2 cellular contexts compared by ENCODE assay signal in the genomic region with DNA sequence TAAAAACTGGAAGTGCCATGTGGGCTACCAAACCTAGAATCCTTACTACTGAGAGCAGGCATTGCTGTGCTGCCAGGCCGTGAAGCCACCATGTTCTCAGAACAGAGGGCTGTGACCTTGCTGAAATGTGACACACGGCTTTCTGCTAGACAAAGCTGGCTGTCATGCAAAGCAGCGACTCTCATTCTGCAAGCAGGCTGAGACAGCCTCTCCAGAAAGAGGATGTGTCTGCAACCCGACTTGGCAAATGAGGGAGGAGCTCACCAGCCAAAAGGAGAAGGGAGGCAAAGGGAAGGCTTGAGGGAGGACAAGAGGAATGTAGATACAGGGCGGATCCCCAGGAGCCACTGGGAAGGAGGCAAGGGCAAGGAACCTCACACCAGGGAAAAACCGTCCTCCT.
TF ChIP-seq lines count a peak whose summit lies in the region.

No MANE protein-coding gene starts in this region.

TF ChIP-seq in HepG2, 621 proteins besides CTCF, POLR2A, EP300 and RAD21 (continued from another document):
- TF ChIP-seq ZFY (CRISPR knock-in tag; IDR thresholded peaks at IDR 0.05): no peak
- no peak for TF ChIP-seq NR2F2 (IDR thresholded peaks at IDR 0.05; ENCODE audit: borderline replicate concordance, low read depth)
- TF ChIP-seq, protein P1, sequence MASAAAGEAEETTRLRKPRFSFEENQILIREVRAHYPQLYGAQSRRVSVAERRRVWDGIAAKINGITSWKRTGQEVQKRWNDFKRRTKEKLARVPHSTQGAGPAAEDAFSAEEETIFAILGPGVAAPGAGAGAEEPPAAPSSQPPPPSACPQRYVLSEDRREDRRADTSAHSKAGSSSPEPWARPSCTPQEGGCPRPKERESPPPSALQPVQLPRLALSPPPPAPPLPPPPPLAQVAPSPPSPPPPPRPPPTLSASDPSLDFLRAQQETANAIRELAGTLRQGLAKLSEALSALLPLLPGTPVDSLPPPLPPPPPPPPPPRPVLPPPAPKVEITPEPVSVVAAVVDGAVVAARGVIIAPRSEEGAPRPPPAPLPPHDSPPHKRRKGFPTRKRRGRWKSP (CRISPR knock-in tag; IDR thresholded peaks at IDR 0.05): no peak
TF ChIP-seq in HepG2: peak in this region for 0.

TF ChIP-seq in SK-N-SH, 30 proteins besides CTCF, POLR2A, EP300 and RAD21 (continued from another document):
- TF ChIP-seq PBX3 (IDR thresholded peaks at IDR 0.05) (no peak), FOXM1 (IDR thresholded peaks at IDR 0.05; ENCODE audit: low read depth) (no peak), SIN3A (IDR thresholded peaks at IDR 0.05; ENCODE audit: borderline replicate concordance, low read depth, low read length) (no peak), POLR2AphosphoS5 (IDR thresholded peaks at IDR 0.05; ENCODE audit: low read depth, low read length) (no peak), JUND (IDR thresholded peaks at IDR 0.05) (no peak), TCF12 (IDR thresholded peaks at IDR 0.05) (no peak), TEAD4 (IDR thresholded peaks at IDR 0.05; ENCODE audit: borderline replicate concordance, insufficient read depth) (no peak), NFIC (IDR thresholded peaks at IDR 0.05; ENCODE audit: borderline replicate concordance) (no peak), RFX5 (IDR thresholded peaks at IDR 0.05; ENCODE audit: low read length) (no peak), USF2 (IDR thresholded peaks at IDR 0.05; ENCODE audit: borderline replicate concordance, low read depth, low read length) (no peak)
- TF ChIP-seq, protein P2, sequence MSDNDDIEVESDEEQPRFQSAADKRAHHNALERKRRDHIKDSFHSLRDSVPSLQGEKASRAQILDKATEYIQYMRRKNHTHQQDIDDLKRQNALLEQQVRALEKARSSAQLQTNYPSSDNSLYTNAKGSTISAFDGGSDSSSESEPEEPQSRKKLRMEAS (IDR thresholded peaks at IDR 0.05; ENCODE audit: low read depth): no peak
